In genomic region chr3:66738625-66739330, GRCh38 we compare ENCODE assay signal across 20 cellular contexts.
A peak's percentile ranks its signal among the peaks of the same experiment; 100 is the strongest.
DNase-seq lines count a peak whose midpoint lies in the region; ATAC-seq and TF ChIP-seq lines count a peak whose summit lies in the region.
"Had no signal": no experiment of that assay in that cellular context is flagged by ENCODE, and none has a peak within 500 bp of the region (broad histone marks: within the 10 kb centered on the region; RNA-seq: fewer than 3 reads in every experiment).

No MANE protein-coding gene starts in this region.

- no peaks in the 10 kb centered on the region for H3K9me3 Mint-ChIP-seq in nephron
- H3K9me3 Mint-ChIP-seq: activated naive CD4-positive, alpha-beta T cell treated with anti-CD3 and anti-CD28 coated beads for 36 hours; CD4-positive, alpha-beta T cell; dendritic cell treated with granulocyte-macrophage colony-stimulating factor and Interleukin-4, amounts not matched to agents 40 ng/mL and 50 ng/mL, for 4 days; natural killer cell had no signal

- no peaks in the 10 kb centered on the region for H3K27me3 ChIP-seq in AG04450 (ENCODE audit: control insufficient read depth, insufficient read depth, low read length)
- H3K27me3 ChIP-seq in PC-9 (ENCODE audit: insufficient read depth, low read depth) = no peaks in the 10 kb centered on the region
- H3K27me3 ChIP-seq: ascending aorta, thyroid gland had no signal

- POLR2A ChIA-PET in AG04450 (lab: Yijun Ruan, JAX) = no interaction called here
- POLR2A ChIA-PET in PC-9 (lab: Charles Lee; ENCODE audit: unreplicated experiment) = no interaction called here

- no peaks in the 10 kb centered on the region for H3K79me2 ChIP-seq in PC-9 (ENCODE audit: low read depth)

- H3K4me1 ChIP-seq in PC-9 (replicated peaks; ENCODE audit: insufficient read depth) = peaks cover 29% of the 10 kb centered on the region
- H3K4me1 ChIP-seq: ascending aorta, thyroid gland had no signal

- intact Hi-C loops in PC-9 (cut with micrococcal nuclease; ENCODE audit: unreplicated experiment) = no loop called here

- H3K36me3 Mint-ChIP-seq in nephron (ENCODE audit: low read depth) = no peaks in the 10 kb centered on the region
- H3K36me3 Mint-ChIP-seq: natural killer cell had no signal

- no peaks in the 10 kb centered on the region for H3K27me3 Mint-ChIP-seq in nephron (ENCODE audit: low read depth)

- no TSS peak for BruUV-seq in PC-9 (replicated peaks; lab: Mats Ljungman, UMichigan)

- H4K20me1 ChIP-seq in PC-9 (ENCODE audit: insufficient read depth) = no peaks in the 10 kb centered on the region

- no peak for ATAC-seq in activated CD4-positive, CD25-positive, alpha-beta regulatory T cell treated with anti-CD3 and anti-CD28 coated beads, Interleukin-2, amount 50 U/mL, for 24 hours
- ATAC-seq in GM21619 (IDR thresholded peaks at IDR 0.05; ENCODE audit: unreplicated experiment) = no peak
- no peak for ATAC-seq in HG02870 (IDR thresholded peaks at IDR 0.05; ENCODE audit: unreplicated experiment)
- ATAC-seq: natural killer cell had no signal

- no peak overlapping the region for H2AFZ ChIP-seq in PC-9

- H3K9me2 ChIP-seq in PC-9 (ENCODE audit: insufficient read depth) = no peaks in the 10 kb centered on the region

- no peaks in the 10 kb centered on the region; the same call in 1 of the 2 replicates for H3F3A ChIP-seq in PC-9 (ENCODE audit: insufficient read depth, low read depth)

- DNase-seq in AG04450 (ENCODE audit: low read depth, low spot score) (peak; percentile 36), PC-9 (peak in 1 of 2 experiments; percentile 51), fibroblast of gingiva (ENCODE audit: low read depth) (peak; percentile 30), DMS153 (lab: John Stamatoyannopoulos, UW) (no peak)
- DNase-seq: activated CD4-positive, alpha-beta T cell treated with anti-CD3 and anti-CD28 coated beads, Interleukin-2, amount 50 U/mL, for 1 hour; activated naive CD4-positive, alpha-beta T cell treated with anti-CD3 and anti-CD28 coated beads for 36 hours; CD4-positive, alpha-beta T cell; hippocampal formation; natural killer cell; NCI-H2029; stimulated activated naive CD4-positive, alpha-beta T cell; thyroid gland had no signal

- no peaks in the 10 kb centered on the region for H3K9me3 ChIP-seq in AG04450 (ENCODE audit: control insufficient read depth, insufficient read depth, low read length)
- no peaks in the 10 kb centered on the region for H3K9me3 ChIP-seq in PC-9 (ENCODE audit: insufficient read depth, low read depth)
- H3K9me3 ChIP-seq: ascending aorta, thyroid gland had no signal

- no peaks in the 10 kb centered on the region for H3K36me3 ChIP-seq in PC-9 (ENCODE audit: low read depth)
- H3K36me3 ChIP-seq: ascending aorta, thyroid gland had no signal

- H3K4me3 ChIP-seq in AG04450 (ENCODE audit: low read depth, low read length) (no peak overlapping the region), PC-9 (no peak overlapping the region)
- H3K4me3 ChIP-seq: ascending aorta, thyroid gland had no signal

- CTCF ChIA-PET in AG04450 (lab: Charles Lee) = interaction anchor here (1.2 kb wide), 1 partner anchor 331 kb away, joined by 3 read pairs; no protein-coding TSS in a partner anchor
- CTCF ChIA-PET in PC-9 (lab: Charles Lee) = no interaction called here

- no peak overlapping the region for H3K4me3 Mint-ChIP-seq in nephron
- H3K4me3 Mint-ChIP-seq: activated naive CD4-positive, alpha-beta T cell treated with anti-CD3 and anti-CD28 coated beads for 36 hours; CD4-positive, alpha-beta T cell; dendritic cell treated with granulocyte-macrophage colony-stimulating factor and Interleukin-4, amounts not matched to agents 40 ng/mL and 50 ng/mL, for 4 days; natural killer cell had no signal

- TF ChIP-seq CTCF in AG04450 (IDR thresholded peaks at IDR 0.05; ENCODE audit: low read depth, low read length) (no peak), PC-9 (conservative IDR thresholded peaks at IDR 0.05) (no peak), nephron (IDR thresholded peaks at IDR 0.05; ENCODE audit: unreplicated experiment in 3 of 3) (no peak)

- no peak overlapping the region for H3K4me2 ChIP-seq in PC-9
- H3K4me2 ChIP-seq: KMS-11 had no signal

- H3K4me1 Mint-ChIP-seq in nephron = peaks cover 51% of the 10 kb centered on the region
- H3K4me1 Mint-ChIP-seq: natural killer cell had no signal

- peak overlapping the region; percentile 30 to 70 (median 56) for H3K27ac Mint-ChIP-seq in nephron
- H3K27ac Mint-ChIP-seq: activated naive CD4-positive, alpha-beta T cell treated with anti-CD3 and anti-CD28 coated beads for 36 hours; CD4-positive, alpha-beta T cell; dendritic cell treated with granulocyte-macrophage colony-stimulating factor and Interleukin-4, amounts not matched to agents 40 ng/mL and 50 ng/mL, for 4 days; natural killer cell had no signal

- H3K27ac ChIP-seq in AG04450 (ENCODE audit: low read depth, low read length) (peak overlapping the region; percentile 68), PC-9 (0 out of 2 replicates have a peak overlapping the region, but pooled peaks have one; percentile 89)
- H3K27ac ChIP-seq: ascending aorta, epithelial cell of prostate, KMS-11, thyroid gland had no signal
